17 cellular contexts compared by ENCODE assay signal in genomic region chr7:114243019-114243507, GRCh38.
DNase-seq lines count a peak whose midpoint lies in the region; ATAC-seq, FAIRE-seq and TF ChIP-seq lines count a peak whose summit lies in the region.
"Had no signal": no experiment of that assay in that cellular context is flagged by ENCODE, and none has a peak within 500 bp of the region (broad histone marks: within the 10 kb centered on the region; RNA-seq: fewer than 3 reads in every experiment).

No MANE protein-coding gene starts in this region.

- CTCF ChIA-PET in activated CD8-positive, alpha-beta T cell treated with anti-CD3 and anti-CD28 coated beads for 36 hours (lab: Charles Lee) = interaction anchor here (0.8 kb wide), 1 partner anchor 14 kb away, joined by 3 read pairs; no protein-coding TSS in a partner anchor

- H3K36me3 Mint-ChIP-seq in activated CD8-positive, alpha-beta T cell treated with anti-CD3 and anti-CD28 coated beads for 36 hours (ENCODE audit: low read depth) = no peaks in the 10 kb centered on the region
- no peaks in the 10 kb centered on the region for H3K36me3 Mint-ChIP-seq in activated naive CD8-positive, alpha-beta T cell treated with anti-CD3 and anti-CD28 coated beads, Interleukin-2, amount 50 U/mL, for 24 hours (ENCODE audit: low read depth)
- H3K36me3 Mint-ChIP-seq: memory B cell had no signal

- no peaks in the 10 kb centered on the region for H3K4me1 Mint-ChIP-seq in activated CD8-positive, alpha-beta T cell treated with anti-CD3 and anti-CD28 coated beads for 36 hours (ENCODE audit: low read depth)
- no peaks in the 10 kb centered on the region for H3K4me1 Mint-ChIP-seq in activated naive CD8-positive, alpha-beta T cell treated with anti-CD3 and anti-CD28 coated beads, Interleukin-2, amount 50 U/mL, for 24 hours
- H3K4me1 Mint-ChIP-seq: central memory CD8-positive, alpha-beta T cell; memory B cell had no signal

- H3K36me3 ChIP-seq in bronchial epithelial cell (ENCODE audit: control insufficient read depth, insufficient read depth, low read length) = no peaks in the 10 kb centered on the region
- H3K36me3 ChIP-seq: neutrophil had no signal

- POLR2A ChIA-PET in activated CD8-positive, alpha-beta T cell treated with anti-CD3 and anti-CD28 coated beads for 36 hours (lab: Charles Lee) = no interaction called here

- H3K27me3 Mint-ChIP-seq in activated CD8-positive, alpha-beta T cell treated with anti-CD3 and anti-CD28 coated beads for 36 hours = no peaks in the 10 kb centered on the region
- H3K27me3 Mint-ChIP-seq in activated naive CD8-positive, alpha-beta T cell treated with anti-CD3 and anti-CD28 coated beads, Interleukin-2, amount 50 U/mL, for 24 hours = no peaks in the 10 kb centered on the region
- H3K27me3 Mint-ChIP-seq: central memory CD8-positive, alpha-beta T cell; memory B cell had no signal

- no peaks in the 10 kb centered on the region for H3K9me3 Mint-ChIP-seq in activated CD8-positive, alpha-beta T cell treated with anti-CD3 and anti-CD28 coated beads for 36 hours
- peaks cover 3% of the 10 kb centered on the region for H3K9me3 Mint-ChIP-seq in activated naive CD8-positive, alpha-beta T cell treated with anti-CD3 and anti-CD28 coated beads, Interleukin-2, amount 50 U/mL, for 24 hours
- H3K9me3 Mint-ChIP-seq: central memory CD8-positive, alpha-beta T cell had no signal

- H3K27ac Mint-ChIP-seq in activated CD8-positive, alpha-beta T cell treated with anti-CD3 and anti-CD28 coated beads for 36 hours = no peak overlapping the region
- no peak overlapping the region for H3K27ac Mint-ChIP-seq in activated naive CD8-positive, alpha-beta T cell treated with anti-CD3 and anti-CD28 coated beads, Interleukin-2, amount 50 U/mL, for 24 hours
- H3K27ac Mint-ChIP-seq: memory B cell had no signal

- H3K4me3 Mint-ChIP-seq in activated CD8-positive, alpha-beta T cell treated with anti-CD3 and anti-CD28 coated beads for 36 hours = no peak overlapping the region
- no peak overlapping the region for H3K4me3 Mint-ChIP-seq in activated naive CD8-positive, alpha-beta T cell treated with anti-CD3 and anti-CD28 coated beads, Interleukin-2, amount 50 U/mL, for 24 hours
- H3K4me3 Mint-ChIP-seq: central memory CD8-positive, alpha-beta T cell; memory B cell had no signal

- TF ChIP-seq CTCF in bronchial epithelial cell (IDR thresholded peaks at IDR 0.05; ENCODE audit: insufficient read depth, low read length, severe bottlenecking) = no peak
- no peak for TF ChIP-seq CTCF in activated CD8-positive, alpha-beta T cell treated with anti-CD3 and anti-CD28 coated beads for 36 hours (IDR thresholded peaks at IDR 0.05)

- no peak overlapping the region for H3K4me3 ChIP-seq in bronchial epithelial cell (ENCODE audit: low read depth, low read length)
- H3K4me3 ChIP-seq: K562 had no signal

- no peaks in the 10 kb centered on the region for H3K27me3 ChIP-seq in bronchial epithelial cell (ENCODE audit: control insufficient read depth, insufficient read depth, low read length)
- H3K27me3 ChIP-seq: neutrophil had no signal

- DNase-seq in ACHN (peak; percentile 60), HS-5 (ENCODE audit: low read depth) (peak; percentile 13), bronchial epithelial cell (ENCODE audit: low read depth) (peak; percentile 62), left lobe of liver (ENCODE audit: low spot score) (no peak), RPMI8226 (no peak)
- no peak for DNase-seq in stimulated activated CD8-positive, alpha-beta memory T cell treated with anti-CD3 and anti-CD28 coated beads, Interleukin-4, amount 100 ng/mL, for 48 hours
- DNase-seq in activated CD8-positive, alpha-beta T cell treated with anti-CD3 and anti-CD28 coated beads for 36 hours = no peak
- no peak for DNase-seq in activated naive CD8-positive, alpha-beta T cell treated with anti-CD3 and anti-CD28 coated beads, Interleukin-2, amount 50 U/mL, for 24 hours
- DNase-seq: activated gamma-delta T cell, NCI-H1694, NCI-H748 treated with DMSO at 0.1 percent for 48 hours, SIG-M5 had no signal

- no peak for FAIRE-seq in bronchial epithelial cell (lab: Jason Lieb, UNC)
- FAIRE-seq: K562, TTC549 had no signal

- in situ Hi-C loops in ACHN (cut with HindIII; ENCODE audit: low pct_ligation_motif_present, low pct_unique_long_range_greater_than_20kb, low sequenced_read_pairs) = no loop called here

- intact Hi-C loops in activated CD8-positive, alpha-beta T cell treated with anti-CD3 and anti-CD28 coated beads for 36 hours (cut with micrococcal nuclease) = no loop called here

- peak; percentile 42 for ATAC-seq in left lobe of liver
- no peak for ATAC-seq in activated CD8-positive, alpha-beta T cell treated with anti-CD3 and anti-CD28 coated beads for 36 hours
- no peak for ATAC-seq in activated naive CD8-positive, alpha-beta T cell treated with anti-CD3 and anti-CD28 coated beads, Interleukin-2, amount 50 U/mL, for 24 hours
- ATAC-seq: K562 had no signal

Comparison
In these comparisons a context has a peak if more than half of its experiments do, and no peak if none do; other contexts are left out.
1. DNase-seq: peak in ACHN (single experiment), HS-5 (single experiment) and bronchial epithelial cell (single experiment); none in left lobe of liver (single experiment), stimulated activated CD8-positive, alpha-beta memory T cell treated with anti-CD3 and anti-CD28 coated beads, Interleukin-4, amount 100 ng/mL, for 48 hours (single experiment), activated CD8-positive, alpha-beta T cell treated with anti-CD3 and anti-CD28 coated beads for 36 hours (single experiment), activated naive CD8-positive, alpha-beta T cell treated with anti-CD3 and anti-CD28 coated beads, Interleukin-2, amount 50 U/mL, for 24 hours (single experiment) and RPMI8226 (single experiment).